ENCODE assay signal across 10 cellular contexts in the genomic region with DNA sequence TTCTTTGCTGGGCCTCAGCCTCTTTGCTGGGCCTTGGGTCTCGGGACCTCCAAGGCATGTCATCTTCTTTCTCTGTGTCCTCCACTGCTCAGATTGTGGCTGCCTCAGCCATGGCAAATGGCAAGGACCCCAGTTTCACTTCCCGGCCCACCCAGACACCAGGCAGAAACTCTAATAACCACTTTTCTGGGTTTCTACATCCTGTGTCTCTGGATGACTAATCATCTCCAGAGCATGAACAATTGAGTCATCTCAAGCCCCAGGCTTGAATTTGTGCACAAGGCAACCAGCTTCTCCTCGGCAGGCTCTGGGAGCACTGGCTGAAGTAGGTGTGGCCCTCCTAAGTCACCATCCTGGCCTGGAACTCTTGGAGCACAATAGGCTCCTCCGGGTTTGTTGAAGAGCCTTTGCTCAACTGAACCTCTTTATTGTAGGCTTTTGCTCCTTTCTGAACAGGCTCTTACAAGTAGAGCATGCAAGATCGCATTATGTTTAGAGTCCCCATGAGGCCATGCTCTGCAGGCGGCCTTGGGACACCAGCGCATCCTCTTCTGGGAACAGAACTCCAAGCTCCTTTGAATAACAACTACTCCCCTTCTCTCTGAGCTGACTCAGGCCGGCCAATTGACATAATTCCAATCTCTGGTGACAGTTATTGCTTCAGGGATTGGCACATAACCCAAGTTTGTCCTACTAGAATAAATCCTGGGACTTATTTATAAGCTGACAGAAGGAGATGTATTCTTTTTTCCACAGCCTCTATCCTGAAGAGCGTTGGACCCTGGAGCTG.
A peak's percentile ranks its signal among the peaks of the same experiment; 100 is the strongest.
DNase-seq lines count a peak whose midpoint lies in the region; ATAC-seq and FAIRE-seq lines count a peak whose summit lies in the region.
"Had no signal": no experiment of that assay in that cellular context is flagged by ENCODE, and none has a peak within 500 bp of the region (broad histone marks: within the 10 kb centered on the region; RNA-seq: fewer than 3 reads in every experiment).

No MANE protein-coding gene starts in this region.

- peaks cover 11% of the 10 kb centered on the region for H3K4me1 Mint-ChIP-seq in activated CD8-positive, alpha-beta memory T cell treated with anti-CD3 and anti-CD28 coated beads, Interleukin-2, amount 10 ng/mL, durations not matched to agents 7 days and 5 days
- no peaks in the 10 kb centered on the region for H3K4me1 Mint-ChIP-seq in immature natural killer cell

- H3K27me3 Mint-ChIP-seq in activated CD8-positive, alpha-beta memory T cell treated with anti-CD3 and anti-CD28 coated beads, Interleukin-2, amount 10 ng/mL, durations not matched to agents 7 days and 5 days, result no peaks in the 10 kb centered on the region
- peaks cover 2 to 3% (median 2%) of the 10 kb centered on the region in 3 donors for H3K27me3 Mint-ChIP-seq in immature natural killer cell (ENCODE audit: low read depth in 3 of 3)

- CTCF ChIA-PET in activated CD8-positive, alpha-beta memory T cell treated with anti-CD3 and anti-CD28 coated beads, Interleukin-2, amount 10 ng/mL, durations not matched to agents 7 days and 5 days (lab: Charles Lee), result no interaction called here

- peak; percentile 76 for ATAC-seq in activated CD8-positive, alpha-beta memory T cell treated with anti-CD3 and anti-CD28 coated beads, Interleukin-2, amount 10 ng/mL, durations not matched to agents 7 days and 5 days
- ATAC-seq in HG03039 (IDR thresholded peaks at IDR 0.05; ENCODE audit: unreplicated experiment) (peak; percentile 64), HG02588 (IDR thresholded peaks at IDR 0.05; ENCODE audit: unreplicated experiment) (no peak)

- no peak overlapping the region for H3K27ac Mint-ChIP-seq in activated CD8-positive, alpha-beta memory T cell treated with anti-CD3 and anti-CD28 coated beads, Interleukin-2, amount 10 ng/mL, durations not matched to agents 7 days and 5 days
- no peak overlapping the region for H3K27ac Mint-ChIP-seq in immature natural killer cell

- H3K9me3 Mint-ChIP-seq in activated CD8-positive, alpha-beta memory T cell treated with anti-CD3 and anti-CD28 coated beads, Interleukin-2, amount 10 ng/mL, durations not matched to agents 7 days and 5 days (ENCODE audit: low read depth), result no peaks in the 10 kb centered on the region
- peaks cover 0 to 4% (median 0%) of the 10 kb centered on the region in 6 donors for H3K9me3 Mint-ChIP-seq in immature natural killer cell

- H3K4me3 Mint-ChIP-seq in activated CD8-positive, alpha-beta memory T cell treated with anti-CD3 and anti-CD28 coated beads, Interleukin-2, amount 10 ng/mL, durations not matched to agents 7 days and 5 days, result no peak overlapping the region
- no peak overlapping the region for H3K4me3 Mint-ChIP-seq in immature natural killer cell

- H3K36me3 Mint-ChIP-seq in activated CD8-positive, alpha-beta memory T cell treated with anti-CD3 and anti-CD28 coated beads, Interleukin-2, amount 10 ng/mL, durations not matched to agents 7 days and 5 days, result no peaks in the 10 kb centered on the region
- H3K36me3 Mint-ChIP-seq in immature natural killer cell, result no peaks in the 10 kb centered on the region

- DNase-seq in activated CD8-positive, alpha-beta memory T cell treated with anti-CD3 and anti-CD28 coated beads, Interleukin-2, amount 10 ng/mL, durations not matched to agents 7 days and 5 days, result peak; percentile 52
- DNase-seq in activated CD8-positive, alpha-beta memory T cell treated with anti-CD3 and anti-CD28 coated beads for 24 hours, result no peak
- DNase-seq in SIG-M5 (lab: John Stamatoyannopoulos, UW) (peak; percentile 48), urothelium cell line (ENCODE audit: low spot score) (peak; percentile 73), immature natural killer cell (no peak), NCI-H2171 treated with DMSO at 0.1 percent for 48 hours (lab: John Stamatoyannopoulos, UW) (no peak)
- DNase-seq: activated gamma-delta T cell had no signal

- FAIRE-seq in urothelium cell line (lab: Jason Lieb, UNC), result no peak
- FAIRE-seq: A204.1 had no signal

Comparison
In these comparisons a context has a peak if more than half of its experiments do, and no peak if none do; other contexts are left out.
1. DNase-seq: peak in activated CD8-positive, alpha-beta memory T cell treated with anti-CD3 and anti-CD28 coated beads, Interleukin-2, amount 10 ng/mL, durations not matched to agents 7 days and 5 days (single experiment), SIG-M5 (single experiment) and urothelium cell line (single experiment); none in activated CD8-positive, alpha-beta memory T cell treated with anti-CD3 and anti-CD28 coated beads for 24 hours (single experiment), immature natural killer cell (0 of 3) and NCI-H2171 treated with DMSO at 0.1 percent for 48 hours (single experiment).